1 cellular context compared by ENCODE assay signal in genomic region chr1:168466703-168467081, GRCh38.
TF ChIP-seq lines count a peak whose summit lies in the region.

No MANE protein-coding gene starts in this region.

TF ChIP-seq in GM12878, 131 proteins besides CTCF, POLR2A, EP300 and RAD21 (continued from another document):
- TF ChIP-seq ZNF687 (IDR thresholded peaks at IDR 0.05) (peak; percentile 46; the same call in 1 of the 2 replicates), FOXM1 (IDR thresholded peaks at IDR 0.05; ENCODE audit: low read depth, low read length) (no peak), JUND (IDR thresholded peaks at IDR 0.05; ENCODE audit: low read depth, low read length) (no peak), HDAC6 (IDR thresholded peaks at IDR 0.05; ENCODE audit: unreplicated experiment) (no peak), CHD4 (IDR thresholded peaks at IDR 0.05) (0 out of 2 replicates have a peak, but pooled peaks have one; percentile 52), BACH1 (IDR thresholded peaks at IDR 0.05; ENCODE audit: borderline replicate concordance) (0 out of 2 replicates have a peak, but pooled peaks have one; percentile 3), E2F8 (IDR thresholded peaks at IDR 0.05; ENCODE audit: low read depth, partially characterized antibody) (no peak), PRDM15 (CRISPR knock-in tag; IDR thresholded peaks at IDR 0.05) (no peak), CEBPB (IDR thresholded peaks at IDR 0.05; ENCODE audit: borderline replicate concordance in 1 of 2, low read depth in 2 of 2, low read length in 2 of 2) (no peak), MTA2 (IDR thresholded peaks at IDR 0.05; ENCODE audit: low read depth) (peak; percentile 6; the same call in 1 of the 2 replicates), KDM1A (IDR thresholded peaks at IDR 0.05; ENCODE audit: borderline replicate concordance) (no peak), RB1 (IDR thresholded peaks at IDR 0.05; ENCODE audit: borderline replicate concordance) (peak; percentile 26; the same call in 1 of the 2 replicates), PAX5 (IDR thresholded peaks at IDR 0.05; ENCODE audit: borderline replicate concordance, low read depth, low read length) (peak; percentile 38; the same call in 1 of the 2 replicates), ASH2L (IDR thresholded peaks at IDR 0.05; ENCODE audit: borderline replicate concordance, low read depth) (no peak), PML (IDR thresholded peaks at IDR 0.05; ENCODE audit: low read length) (no peak), ZNF207 (IDR thresholded peaks at IDR 0.05; ENCODE audit: borderline replicate concordance) (0 out of 2 replicates have a peak, but pooled peaks have one; percentile 52), HCFC1 (IDR thresholded peaks at IDR 0.05; ENCODE audit: low read length) (no peak), KLF5 (IDR thresholded peaks at IDR 0.05; ENCODE audit: partially characterized antibody) (no peak), PAX8 (IDR thresholded peaks at IDR 0.05) (no peak), IKZF1 (conservative IDR thresholded peaks at IDR 0.05) (peak; percentile 81), BCL3 (IDR thresholded peaks at IDR 0.05; ENCODE audit: borderline replicate concordance, insufficient read depth, low read depth, low read length, poor library complexity, severe bottlenecking) (no peak), RELB (IDR thresholded peaks at IDR 0.05; ENCODE audit: low read depth) (peak; percentile 59)
